Comparison of ENCODE assay signal across 1 cellular context in genomic region chr12:24854017-24854416, GRCh38.
TF ChIP-seq lines count a peak whose summit lies in the region.

No MANE protein-coding gene starts in this region.

TF ChIP-seq in WTC11, 78 proteins besides CTCF, POLR2A, EP300 and RAD21 (continued from another document):
- TF ChIP-seq ARID4B (CRISPR knock-in tag; IDR thresholded peaks at IDR 0.05; ENCODE audit: borderline replicate concordance) = no peak
- TF ChIP-seq IRF2 (CRISPR knock-in tag; IDR thresholded peaks at IDR 0.05; ENCODE audit: borderline replicate concordance, low read depth) = no peak
- TF ChIP-seq TCF7 (CRISPR knock-in tag; IDR thresholded peaks at IDR 0.05; ENCODE audit: low read depth) = no peak
- TF ChIP-seq MAX (CRISPR knock-in tag; IDR thresholded peaks at IDR 0.05) = no peak
- no peak for TF ChIP-seq ZMAT4 (CRISPR knock-in tag; IDR thresholded peaks at IDR 0.05)
- no peak for TF ChIP-seq GABPB1 (CRISPR knock-in tag; IDR thresholded peaks at IDR 0.05)
- TF ChIP-seq FOXK1 (CRISPR knock-in tag; IDR thresholded peaks at IDR 0.05) = no peak
- no peak for TF ChIP-seq SMAD3 (CRISPR knock-in tag; IDR thresholded peaks at IDR 0.05; ENCODE audit: borderline replicate concordance)
- TF ChIP-seq ESRRA (CRISPR knock-in tag; IDR thresholded peaks at IDR 0.05; ENCODE audit: borderline replicate concordance) = no peak
- TF ChIP-seq AFF4 (CRISPR knock-in tag; IDR thresholded peaks at IDR 0.05; ENCODE audit: borderline replicate concordance) = no peak
- no peak for TF ChIP-seq ERG (CRISPR knock-in tag; IDR thresholded peaks at IDR 0.05)
- no peak for TF ChIP-seq ZBTB21 (CRISPR knock-in tag; IDR thresholded peaks at IDR 0.05; ENCODE audit: borderline replicate concordance)
- no peak for TF ChIP-seq CREM (CRISPR knock-in tag; IDR thresholded peaks at IDR 0.05)
- no peak for TF ChIP-seq ZNF121 (CRISPR knock-in tag; IDR thresholded peaks at IDR 0.05)
